ENCODE assay signal across 18 cellular contexts in genomic region chr7:47290867-47291266, GRCh38.
A peak's percentile ranks its signal among the peaks of the same experiment; 100 is the strongest.
DNase-seq lines count a peak whose midpoint lies in the region; ATAC-seq and TF ChIP-seq lines count a peak whose summit lies in the region.
"Had no signal": no experiment of that assay in that cellular context is flagged by ENCODE, and none has a peak within 500 bp of the region (broad histone marks: within the 10 kb centered on the region; RNA-seq: fewer than 3 reads in every experiment).

No MANE protein-coding gene starts in this region.

- H3K27me3 Mint-ChIP-seq in CD14-positive monocyte (ENCODE audit: low read depth in 3 of 3) (no peaks in the 10 kb centered on the region), HFFc6 (ENCODE audit: insufficient read depth) (peaks cover 5% of the 10 kb centered on the region; the same call in 1 of the 2 replicates), osteocyte (ENCODE audit: unreplicated experiment) (no peaks in the 10 kb centered on the region), WTC11 (ENCODE audit: low read depth) (no peaks in the 10 kb centered on the region), glutamatergic neuron (ENCODE audit: unreplicated experiment) (no peaks in the 10 kb centered on the region)
- H3K27me3 Mint-ChIP-seq in naive thymus-derived CD8-positive, alpha-beta T cell = no peaks in the 10 kb centered on the region
- H3K27me3 Mint-ChIP-seq: activated CD4-positive, alpha-beta memory T cell treated with anti-CD3 and anti-CD28 coated beads for 36 hours had no signal

- 50% methylated on average over 2 of the region's 2 CpGs for WGBS in mammary epithelial cell (ENCODE audit: low coverage, missing lambda C conversion rate)

- H3K4me1 Mint-ChIP-seq in CD14-positive monocyte = peaks cover 19% of the 10 kb centered on the region
- H3K4me1 Mint-ChIP-seq in HFFc6 (ENCODE audit: low read depth) = peaks cover 75% of the 10 kb centered on the region
- peaks cover 60% of the 10 kb centered on the region for H3K4me1 Mint-ChIP-seq in osteocyte (ENCODE audit: unreplicated experiment)
- H3K4me1 Mint-ChIP-seq in WTC11 = no peaks in the 10 kb centered on the region
- no peaks in the 10 kb centered on the region for H3K4me1 Mint-ChIP-seq in glutamatergic neuron (ENCODE audit: low read depth, unreplicated experiment)
- H3K4me1 Mint-ChIP-seq in naive thymus-derived CD8-positive, alpha-beta T cell = no peaks in the 10 kb centered on the region

- dilution Hi-C loops in mammary epithelial cell (cut with HindIII; ENCODE audit: low sequenced_read_pairs) = no loop called here

- H3K4me3 Mint-ChIP-seq in CD14-positive monocyte (no peak overlapping the region), HFFc6 (peak overlapping the region; percentile 78), osteocyte (ENCODE audit: unreplicated experiment) (no peak overlapping the region), WTC11 (no peak overlapping the region), glutamatergic neuron (ENCODE audit: unreplicated experiment) (no peak overlapping the region)
- H3K4me3 Mint-ChIP-seq in naive thymus-derived CD8-positive, alpha-beta T cell = no peak overlapping the region
- H3K4me3 Mint-ChIP-seq: activated CD4-positive, alpha-beta memory T cell treated with anti-CD3 and anti-CD28 coated beads for 36 hours had no signal

- intact Hi-C loops in CD14-positive monocyte (cut with micrococcal nuclease) (no loop called here), mammary epithelial cell (cut with micrococcal nuclease) (no loop called here)

- POLR2A ChIA-PET in WTC11 (lab: Charles Lee) = no interaction called here
- POLR2A ChIA-PET in naive thymus-derived CD8-positive, alpha-beta T cell (lab: Charles Lee) = no interaction called here

- CTCF ChIA-PET in mammary epithelial cell (lab: Charles Lee; ENCODE audit: low non-redundant PET) = no interaction called here
- CTCF ChIA-PET in WTC11 (lab: Charles Lee) = interaction anchor here (1.6 kb wide), 1 partner anchor 25 kb away, joined by 6 read pairs; no protein-coding TSS in a partner anchor

- no TSS peak for BruUV-seq in mammary epithelial cell (replicated peaks; lab: Mats Ljungman, UMichigan)

- peak overlapping the region; percentile 36 for H3K27ac ChIP-seq in mammary epithelial cell (ENCODE audit: insufficient read depth, low read depth, low read length)

- no peaks in the 10 kb centered on the region for H4K20me1 ChIP-seq in mammary epithelial cell (ENCODE audit: insufficient read depth, low read length)

- peak overlapping the region; percentile 58 for H3K4me2 ChIP-seq in mammary epithelial cell (ENCODE audit: insufficient read depth, low read depth, low read length)

- H3K79me2 ChIP-seq in mammary epithelial cell (ENCODE audit: insufficient read depth, low read length) = no peaks in the 10 kb centered on the region

- H3K9ac ChIP-seq in mammary epithelial cell (ENCODE audit: insufficient read depth, low read length) = peak overlapping the region; percentile 13

- TF ChIP-seq CTCF in CD14-positive monocyte (IDR thresholded peaks at IDR 0.05) (no peak), HFFc6 (IDR thresholded peaks at IDR 0.05) (no peak), mammary epithelial cell (conservative IDR thresholded peaks at IDR 0.05 in 1 of 2, IDR thresholded peaks at IDR 0.05 in 1 of 2; ENCODE audit: extremely low read depth in 1 of 2, insufficient read depth in 1 of 2, low read depth in 1 of 2, low read length in 2 of 2) (no peak), osteocyte (IDR thresholded peaks at IDR 0.05) (no peak), WTC11 (IDR thresholded peaks at IDR 0.05) (no peak), glutamatergic neuron (IDR thresholded peaks at IDR 0.05; ENCODE audit: partially characterized antibody, unreplicated experiment) (no peak)

- H3K27ac Mint-ChIP-seq in CD14-positive monocyte (peak overlapping the region in 5 of 7 donors; percentile 36 to 94 (median 82)), HFFc6 (peak overlapping the region; percentile 97), osteocyte (ENCODE audit: unreplicated experiment) (peak overlapping the region; percentile 93), WTC11 (no peak overlapping the region), glutamatergic neuron (ENCODE audit: unreplicated experiment) (no peak overlapping the region)
- H3K27ac Mint-ChIP-seq in naive thymus-derived CD8-positive, alpha-beta T cell = no peak overlapping the region
- H3K27ac Mint-ChIP-seq: activated CD4-positive, alpha-beta memory T cell treated with anti-CD3 and anti-CD28 coated beads for 36 hours had no signal

- H3K27me3 ChIP-seq in mammary epithelial cell (ENCODE audit: insufficient read depth, low read length) = no peaks in the 10 kb centered on the region
- H3K27me3 ChIP-seq: SJSA1 had no signal

- H3K4me1 ChIP-seq in mammary epithelial cell (ENCODE audit: insufficient read depth, low read length) = peaks cover 43% of the 10 kb centered on the region

- ATAC-seq in WTC11 = no peak
- ATAC-seq in naive thymus-derived CD8-positive, alpha-beta T cell = no peak
- ATAC-seq: K562 had no signal

- H3K9me3 ChIP-seq in mammary epithelial cell (replicated peaks; ENCODE audit: insufficient read depth, low read length) = no peaks in the 10 kb centered on the region
- H3K9me3 ChIP-seq: SJSA1 had no signal

- in situ Hi-C loops in mammary epithelial cell (cut with MboI; ENCODE audit: low sequenced_read_pairs in 2 of 2) = no loop called here

- DNase-seq in CD14-positive monocyte (ENCODE audit: low spot score) (no peak), HFFc6 (no peak), mammary epithelial cell (peak; percentile 5), osteocyte (ENCODE audit: extremely low spot score, unreplicated experiment) (no peak), WTC11 (ENCODE audit: low spot score) (no peak), glutamatergic neuron (no peak), DMS53 treated with DMSO at 0.1 percent for 48 hours (lab: John Stamatoyannopoulos, UW; ENCODE audit: unreplicated experiment) (no peak)
- DNase-seq in naive thymus-derived CD8-positive, alpha-beta T cell = no peak
- DNase-seq: activated gamma-delta T cell; DMS79 treated with DMSO at 0.1 percent for 48 hours; NCI-H1105; NCI-H345; occipital lobe; stimulated activated naive CD4-positive, alpha-beta T cell treated with Interleukin-2 at 50 U/mL for 16 hours had no signal

- peaks cover 4% of the 10 kb centered on the region for H3K36me3 ChIP-seq in mammary epithelial cell (ENCODE audit: insufficient read depth, low read length)

- H2AFZ ChIP-seq in mammary epithelial cell (ENCODE audit: low read depth, low read length) = no peak overlapping the region

- H3K9me3 Mint-ChIP-seq in CD14-positive monocyte = no peaks in the 10 kb centered on the region
- H3K9me3 Mint-ChIP-seq in HFFc6 = no peaks in the 10 kb centered on the region
- H3K9me3 Mint-ChIP-seq in osteocyte (ENCODE audit: unreplicated experiment) = no peaks in the 10 kb centered on the region
- H3K9me3 Mint-ChIP-seq in WTC11 = no peaks in the 10 kb centered on the region
- H3K9me3 Mint-ChIP-seq in glutamatergic neuron (ENCODE audit: unreplicated experiment) = no peaks in the 10 kb centered on the region
- H3K9me3 Mint-ChIP-seq in naive thymus-derived CD8-positive, alpha-beta T cell = peaks cover 0 to 2% (median 0%) of the 10 kb centered on the region in 9 donors
- H3K9me3 Mint-ChIP-seq: activated CD4-positive, alpha-beta memory T cell treated with anti-CD3 and anti-CD28 coated beads for 36 hours had no signal

- H3K36me3 Mint-ChIP-seq in CD14-positive monocyte (peaks cover 94 to 99% of the 10 kb centered on the region in 2 donors), HFFc6 (ENCODE audit: low read depth) (peaks cover 65% of the 10 kb centered on the region), osteocyte (ENCODE audit: unreplicated experiment) (peaks cover 70% of the 10 kb centered on the region), WTC11 (peaks cover 14% of the 10 kb centered on the region), glutamatergic neuron (ENCODE audit: unreplicated experiment) (no peaks in the 10 kb centered on the region)
- no peaks in the 10 kb centered on the region for H3K36me3 Mint-ChIP-seq in naive thymus-derived CD8-positive, alpha-beta T cell
- H3K36me3 Mint-ChIP-seq: activated CD4-positive, alpha-beta memory T cell treated with anti-CD3 and anti-CD28 coated beads for 36 hours had no signal

- no peak overlapping the region for H3K4me3 ChIP-seq in mammary epithelial cell (replicated peaks in 1 of 3; ENCODE audit: insufficient read depth in 1 of 3, low read depth in 2 of 3, low read length in 3 of 3)
- H3K4me3 ChIP-seq: K562, SJSA1, skin epidermis had no signal

TF ChIP-seq in WTC11, 78 proteins besides CTCF, POLR2A, EP300 and RAD21:
- no peak for TF ChIP-seq NR2C2 (CRISPR knock-in tag; IDR thresholded peaks at IDR 0.05)
TF ChIP-seq in WTC11: peak in this region for 0.

Comparison
In these comparisons a context has a peak if more than half of its experiments do, and no peak if none do; other contexts are left out.
1. H3K27ac Mint-ChIP-seq: peak in CD14-positive monocyte (5 of 7), HFFc6 (single experiment) and osteocyte (single experiment); none in WTC11 (single experiment), glutamatergic neuron (single experiment) and naive thymus-derived CD8-positive, alpha-beta T cell (0 of 10).